In the genomic region with DNA sequence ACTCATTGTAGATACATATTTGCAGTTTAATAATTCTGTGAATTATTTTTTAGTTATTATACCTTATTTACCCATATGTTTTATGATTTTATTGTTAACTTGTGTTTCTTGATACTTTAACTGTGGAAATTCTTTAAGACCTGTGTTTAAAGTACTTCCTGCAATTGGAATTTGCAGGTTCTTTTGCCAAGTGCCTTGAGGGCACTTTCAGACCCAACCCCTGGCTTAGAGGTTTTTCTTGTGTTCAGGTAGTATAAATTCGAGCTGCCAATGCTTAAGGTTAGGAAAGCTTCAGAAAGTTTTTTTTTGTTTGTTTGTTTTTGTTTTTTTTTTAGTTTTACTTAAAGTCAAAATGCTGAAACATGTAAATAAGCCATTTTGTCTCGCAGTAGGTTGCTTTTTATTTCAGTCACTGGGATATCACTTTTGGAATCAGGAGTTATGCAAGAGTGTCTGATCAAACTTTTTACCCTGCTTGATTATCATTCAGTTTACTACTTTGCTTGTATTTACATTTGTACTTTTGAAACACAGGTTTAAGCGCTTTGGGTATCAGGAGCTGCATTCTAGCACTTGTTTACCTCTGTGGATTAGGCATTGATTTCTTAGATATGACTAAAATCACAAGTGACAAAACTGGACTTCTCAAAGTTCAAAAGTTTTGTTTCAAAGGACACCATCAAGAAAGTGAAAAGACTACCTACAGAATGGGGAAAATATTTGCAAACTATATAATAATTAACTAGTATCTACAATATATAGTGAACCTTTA, we compare ENCODE assay signal across 1 cellular context.
A peak's percentile ranks its signal among the peaks of the same experiment; 100 is the strongest.
TF ChIP-seq lines count a peak whose summit lies in the region.

No MANE protein-coding gene starts in this region.

TF ChIP-seq in HepG2, 621 proteins besides CTCF, POLR2A, EP300 and RAD21 (continued from another document and continues in another):
- TF ChIP-seq, protein P1, sequence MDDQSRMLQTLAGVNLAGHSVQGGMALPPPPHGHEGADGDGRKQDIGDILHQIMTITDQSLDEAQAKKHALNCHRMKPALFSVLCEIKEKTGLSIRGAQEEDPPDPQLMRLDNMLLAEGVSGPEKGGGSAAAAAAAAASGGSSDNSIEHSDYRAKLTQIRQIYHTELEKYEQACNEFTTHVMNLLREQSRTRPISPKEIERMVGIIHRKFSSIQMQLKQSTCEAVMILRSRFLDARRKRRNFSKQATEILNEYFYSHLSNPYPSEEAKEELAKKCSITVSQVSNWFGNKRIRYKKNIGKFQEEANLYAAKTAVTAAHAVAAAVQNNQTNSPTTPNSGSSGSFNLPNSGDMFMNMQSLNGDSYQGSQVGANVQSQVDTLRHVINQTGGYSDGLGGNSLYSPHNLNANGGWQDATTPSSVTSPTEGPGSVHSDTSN (CRISPR knock-in tag; IDR thresholded peaks at IDR 0.05; ENCODE audit: borderline replicate concordance) = no peak
- no peak for TF ChIP-seq ZXDC (CRISPR knock-in tag; IDR thresholded peaks at IDR 0.05)
- TF ChIP-seq SRSF1 (optimal IDR thresholded peaks at IDR 0.05; ENCODE audit: low read depth, low read length) = no peak
- no peak for TF ChIP-seq ZNF615 (CRISPR knock-in tag; IDR thresholded peaks at IDR 0.05; ENCODE audit: borderline replicate concordance)
- TF ChIP-seq TCF7L2 (IDR thresholded peaks at IDR 0.05; ENCODE audit: low read depth, low read length) = peak; percentile 75
- TF ChIP-seq FOXJ3 (CRISPR knock-in tag; IDR thresholded peaks at IDR 0.05; ENCODE audit: borderline replicate concordance) = peak; percentile 98
- TF ChIP-seq, protein P2, sequence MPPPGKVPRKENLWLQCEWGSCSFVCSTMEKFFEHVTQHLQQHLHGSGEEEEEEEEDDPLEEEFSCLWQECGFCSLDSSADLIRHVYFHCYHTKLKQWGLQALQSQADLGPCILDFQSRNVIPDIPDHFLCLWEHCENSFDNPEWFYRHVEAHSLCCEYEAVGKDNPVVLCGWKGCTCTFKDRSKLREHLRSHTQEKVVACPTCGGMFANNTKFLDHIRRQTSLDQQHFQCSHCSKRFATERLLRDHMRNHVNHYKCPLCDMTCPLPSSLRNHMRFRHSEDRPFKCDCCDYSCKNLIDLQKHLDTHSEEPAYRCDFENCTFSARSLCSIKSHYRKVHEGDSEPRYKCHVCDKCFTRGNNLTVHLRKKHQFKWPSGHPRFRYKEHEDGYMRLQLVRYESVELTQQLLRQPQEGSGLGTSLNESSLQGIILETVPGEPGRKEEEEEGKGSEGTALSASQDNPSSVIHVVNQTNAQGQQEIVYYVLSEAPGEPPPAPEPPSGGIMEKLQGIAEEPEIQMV (CRISPR knock-in tag; IDR thresholded peaks at IDR 0.05; ENCODE audit: low read depth) = no peak
- no peak for TF ChIP-seq POLR2G (IDR thresholded peaks at IDR 0.05; ENCODE audit: low read depth, low read length)
- peak; percentile 82 for TF ChIP-seq TCF7 (IDR thresholded peaks at IDR 0.05; ENCODE audit: low read depth)
- no peak for TF ChIP-seq ATF3 (CRISPR knock-in tag; IDR thresholded peaks at IDR 0.05)
- TF ChIP-seq ZNF549 (CRISPR knock-in tag; IDR thresholded peaks at IDR 0.05) = no peak
- no peak for TF ChIP-seq FIP1L1 (IDR thresholded peaks at IDR 0.05; ENCODE audit: borderline replicate concordance, insufficient read depth, low read depth, low read length)
- peak; percentile 95 for TF ChIP-seq NFIC (IDR thresholded peaks at IDR 0.05; ENCODE audit: low read length)
- peak; percentile 98 for TF ChIP-seq ISL2 (CRISPR knock-in tag; IDR thresholded peaks at IDR 0.05)
- no peak for TF ChIP-seq ZSCAN12 (CRISPR knock-in tag; IDR thresholded peaks at IDR 0.05)
- no peak for TF ChIP-seq ZNF263 (CRISPR knock-in tag; IDR thresholded peaks at IDR 0.05)
- TF ChIP-seq REL (CRISPR knock-in tag; conservative IDR thresholded peaks at IDR 0.05) = no peak
- no peak for TF ChIP-seq ZNF724P (CRISPR knock-in tag; IDR thresholded peaks at IDR 0.05; ENCODE audit: borderline replicate concordance)
- TF ChIP-seq ZKSCAN5 (CRISPR knock-in tag; IDR thresholded peaks at IDR 0.05) = no peak
- TF ChIP-seq GFI1 (CRISPR knock-in tag; IDR thresholded peaks at IDR 0.05; ENCODE audit: borderline replicate concordance) = peak; percentile 94
- TF ChIP-seq ZNF792 (CRISPR knock-in tag; IDR thresholded peaks at IDR 0.05) = 0 out of 2 replicates have a peak, but pooled peaks have one; percentile 36
- no peak for TF ChIP-seq NRL (CRISPR knock-in tag; IDR thresholded peaks at IDR 0.05; ENCODE audit: borderline replicate concordance)
- TF ChIP-seq TCF12 (IDR thresholded peaks at IDR 0.05) = no peak
- no peak for TF ChIP-seq TCF12 (CRISPR knock-in tag; IDR thresholded peaks at IDR 0.05)
- TF ChIP-seq, protein P3, sequence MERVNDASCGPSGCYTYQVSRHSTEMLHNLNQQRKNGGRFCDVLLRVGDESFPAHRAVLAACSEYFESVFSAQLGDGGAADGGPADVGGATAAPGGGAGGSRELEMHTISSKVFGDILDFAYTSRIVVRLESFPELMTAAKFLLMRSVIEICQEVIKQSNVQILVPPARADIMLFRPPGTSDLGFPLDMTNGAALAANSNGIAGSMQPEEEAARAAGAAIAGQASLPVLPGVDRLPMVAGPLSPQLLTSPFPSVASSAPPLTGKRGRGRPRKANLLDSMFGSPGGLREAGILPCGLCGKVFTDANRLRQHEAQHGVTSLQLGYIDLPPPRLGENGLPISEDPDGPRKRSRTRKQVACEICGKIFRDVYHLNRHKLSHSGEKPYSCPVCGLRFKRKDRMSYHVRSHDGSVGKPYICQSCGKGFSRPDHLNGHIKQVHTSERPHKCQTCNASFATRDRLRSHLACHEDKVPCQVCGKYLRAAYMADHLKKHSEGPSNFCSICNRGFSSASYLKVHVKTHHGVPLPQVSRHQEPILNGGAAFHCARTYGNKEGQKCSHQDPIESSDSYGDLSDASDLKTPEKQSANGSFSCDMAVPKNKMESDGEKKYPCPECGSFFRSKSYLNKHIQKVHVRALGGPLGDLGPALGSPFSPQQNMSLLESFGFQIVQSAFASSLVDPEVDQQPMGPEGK (CRISPR knock-in tag; IDR thresholded peaks at IDR 0.05) = no peak; the same call in 1 of the 2 replicates
- no peak for TF ChIP-seq ZNF737 (CRISPR knock-in tag; IDR thresholded peaks at IDR 0.05; ENCODE audit: borderline replicate concordance)
- peak; percentile 42; the same call in 1 of the 2 replicates for TF ChIP-seq TBX3 (IDR thresholded peaks at IDR 0.05; ENCODE audit: borderline replicate concordance)
- no peak for TF ChIP-seq ZNF367 (CRISPR knock-in tag; IDR thresholded peaks at IDR 0.05; ENCODE audit: borderline replicate concordance)
- peak; percentile 58; the same call in 1 of the 2 replicates for TF ChIP-seq ZMAT3 (CRISPR knock-in tag; conservative IDR thresholded peaks at IDR 0.05)
- peak; percentile 90 for TF ChIP-seq NCOA2 (CRISPR knock-in tag; IDR thresholded peaks at IDR 0.05)
- no peak for TF ChIP-seq RBM39 (IDR thresholded peaks at IDR 0.05; ENCODE audit: low read depth, low read length, poor library complexity, severe bottlenecking)
- no peak for TF ChIP-seq ZUFSP (CRISPR knock-in tag; IDR thresholded peaks at IDR 0.05; ENCODE audit: borderline replicate concordance)
- TF ChIP-seq CREM (IDR thresholded peaks at IDR 0.05) = peak; percentile 87
- no peak for TF ChIP-seq CREM (CRISPR knock-in tag; IDR thresholded peaks at IDR 0.05)
- TF ChIP-seq ATF7-NPFF (CRISPR knock-in tag; IDR thresholded peaks at IDR 0.05; ENCODE audit: low read depth) = no peak
- no peak for TF ChIP-seq RNF2 (conservative IDR thresholded peaks at IDR 0.05; ENCODE audit: low read depth)
- TF ChIP-seq, protein P4, sequence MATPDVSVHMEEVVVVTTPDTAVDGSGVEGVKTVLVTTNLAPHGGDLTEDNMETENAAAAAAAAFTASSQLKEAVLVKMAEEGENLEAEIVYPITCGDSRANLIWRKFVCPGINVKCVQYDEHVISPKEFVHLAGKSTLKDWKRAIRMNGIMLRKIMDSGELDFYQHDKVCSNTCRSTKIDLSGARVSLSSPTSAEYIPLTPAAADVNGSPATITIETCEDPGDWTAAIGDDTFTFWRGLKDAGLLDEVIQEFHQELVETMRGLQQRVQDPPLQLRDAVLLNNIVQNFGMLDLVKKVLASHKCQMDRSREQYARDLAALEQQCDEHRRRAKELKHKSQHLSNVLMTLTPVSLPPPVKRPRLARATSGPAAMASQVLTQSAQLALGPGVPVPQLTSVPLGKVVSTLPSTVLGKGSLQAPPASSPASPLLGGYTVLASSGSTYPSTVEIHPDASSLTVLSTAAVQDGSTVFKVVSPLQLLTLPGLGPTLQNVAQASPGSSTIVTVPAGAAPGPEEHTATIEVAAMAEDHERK (CRISPR knock-in tag; IDR thresholded peaks at IDR 0.05; ENCODE audit: low read depth) = no peak
- TF ChIP-seq PPARG (CRISPR knock-in tag; conservative IDR thresholded peaks at IDR 0.05) = peak; percentile 64; the same call in 1 of the 2 replicates
- no peak for TF ChIP-seq ZNF672 (CRISPR knock-in tag; IDR thresholded peaks at IDR 0.05)
- TF ChIP-seq MAF1 (CRISPR knock-in tag; IDR thresholded peaks at IDR 0.05; ENCODE audit: borderline replicate concordance) = no peak
- peak; percentile 64 for TF ChIP-seq RCOR2 (CRISPR knock-in tag; IDR thresholded peaks at IDR 0.05)
- TF ChIP-seq ZBTB39 (CRISPR knock-in tag; IDR thresholded peaks at IDR 0.05) = no peak
- no peak for TF ChIP-seq SRSF4 (IDR thresholded peaks at IDR 0.05; ENCODE audit: low read depth, low read length, poor library complexity, severe bottlenecking)
- TF ChIP-seq RARG (CRISPR knock-in tag; IDR thresholded peaks at IDR 0.05; ENCODE audit: low read depth) = 0 out of 2 replicates have a peak, but pooled peaks have one; percentile 53
- TF ChIP-seq, protein P5, sequence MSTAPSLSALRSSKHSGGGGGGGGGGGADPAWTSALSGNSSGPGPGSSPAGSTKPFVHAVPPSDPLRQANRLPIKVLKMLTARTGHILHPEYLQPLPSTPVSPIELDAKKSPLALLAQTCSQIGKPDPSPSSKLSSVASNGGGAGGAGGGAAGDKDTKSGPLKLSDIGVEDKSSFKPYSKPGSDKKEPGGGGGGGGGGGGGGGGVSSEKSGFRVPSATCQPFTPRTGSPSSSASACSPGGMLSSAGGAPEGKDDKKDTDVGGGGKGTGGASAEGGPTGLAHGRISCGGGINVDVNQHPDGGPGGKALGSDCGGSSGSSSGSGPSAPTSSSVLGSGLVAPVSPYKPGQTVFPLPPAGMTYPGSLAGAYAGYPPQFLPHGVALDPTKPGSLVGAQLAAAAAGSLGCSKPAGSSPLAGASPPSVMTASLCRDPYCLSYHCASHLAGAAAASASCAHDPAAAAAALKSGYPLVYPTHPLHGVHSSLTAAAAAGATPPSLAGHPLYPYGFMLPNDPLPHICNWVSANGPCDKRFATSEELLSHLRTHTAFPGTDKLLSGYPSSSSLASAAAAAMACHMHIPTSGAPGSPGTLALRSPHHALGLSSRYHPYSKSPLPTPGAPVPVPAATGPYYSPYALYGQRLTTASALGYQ (CRISPR knock-in tag; IDR thresholded peaks at IDR 0.05) = peak; percentile 91
- no peak for TF ChIP-seq ZFP41 (CRISPR knock-in tag; IDR thresholded peaks at IDR 0.05; ENCODE audit: borderline replicate concordance)
- TF ChIP-seq MED1 (CRISPR knock-in tag; IDR thresholded peaks at IDR 0.05) = peak; percentile 91
- TF ChIP-seq SOX6 (IDR thresholded peaks at IDR 0.05) = no peak
- peak; percentile 93 for TF ChIP-seq SOX6 (CRISPR knock-in tag; IDR thresholded peaks at IDR 0.05)
- TF ChIP-seq THYN1 (CRISPR knock-in tag; IDR thresholded peaks at IDR 0.05; ENCODE audit: borderline replicate concordance, low read depth) = no peak
- TF ChIP-seq ZNF441 (CRISPR knock-in tag; IDR thresholded peaks at IDR 0.05; ENCODE audit: borderline replicate concordance) = no peak
